29 cellular contexts compared by ENCODE assay signal in genomic region chr10:113445736-113446135, GRCh38.
"Had no signal": no experiment of that assay in that cellular context is flagged by ENCODE, and none has a peak within 500 bp of the region (broad histone marks: within the 10 kb centered on the region; RNA-seq: fewer than 3 reads in every experiment).

No MANE protein-coding gene starts in this region.

- H3K4me1 Mint-ChIP-seq: mesothelial cell of epicardium; naive B cell; natural killer cell; stimulated activated naive B cell treated with anti-CD40 and anti-IgM and Interleukin-4, amounts not matched to agents 10 μg/mL and 1 μg/mL and 100 μg/mL, for 72 hours had no signal

- H3K9me3 ChIP-seq: lower lobe of right lung, pancreas, prostate gland, stomach, testis, thyroid gland, transverse colon, upper lobe of right lung had no signal

- H3K4me3 Mint-ChIP-seq: mesothelial cell of epicardium; naive B cell; natural killer cell; nephron progenitor cell; stimulated activated naive B cell treated with anti-CD40 and anti-IgM and Interleukin-4, amounts not matched to agents 10 μg/mL and 1 μg/mL and 100 μg/mL, for 72 hours had no signal

- H3K36me3 Mint-ChIP-seq: mesothelial cell of epicardium; naive B cell; natural killer cell; stimulated activated naive B cell treated with anti-CD40 and anti-IgM and Interleukin-4, amounts not matched to agents 10 μg/mL and 1 μg/mL and 100 μg/mL, for 72 hours had no signal

- H3K4me3 ChIP-seq: lower lobe of right lung, pancreas, prostate gland, skin epidermis, stomach, testis, thyroid gland, transverse colon, upper lobe of right lung had no signal

- H3K27me3 ChIP-seq: pancreas, stomach, testis, thyroid gland, transverse colon, upper lobe of right lung had no signal

- H3K27ac ChIP-seq: lower lobe of right lung, pancreas, prostate gland, skin epidermis, stomach, testis, thyroid gland, transverse colon, upper lobe of right lung had no signal

- ATAC-seq: left cardiac atrium; left lobe of liver; lower lobe of right lung; natural killer cell; right cardiac atrium; sciatic nerve; stimulated activated naive B cell treated with anti-CD40 and anti-IgM and Interleukin-4, amounts not matched to agents 10 μg/mL and 1 μg/mL and 100 μg/mL, for 72 hours; stimulated activated naive CD8-positive, alpha-beta T cell treated with anti-CD3 and anti-CD28 coated beads, Interleukin-15, Interleukin-2, amounts not matched to agents 100 U/mL and 50 U/mL, for 24 hours; upper lobe of right lung had no signal

- H3K27ac Mint-ChIP-seq: mesothelial cell of epicardium; naive B cell; natural killer cell; nephron progenitor cell; stimulated activated naive B cell treated with anti-CD40 and anti-IgM and Interleukin-4, amounts not matched to agents 10 μg/mL and 1 μg/mL and 100 μg/mL, for 72 hours had no signal

- H3K9me3 Mint-ChIP-seq: mesothelial cell of epicardium, natural killer cell, nephron progenitor cell had no signal

- DNase-seq: hippocampal formation; kidney glomerular epithelial cell; left cardiac atrium; lower lobe of right lung; mammary epithelial cell; mesendoderm; naive B cell; natural killer cell; nephron progenitor cell; pancreas; posterior cingulate gyrus; retina; right cardiac atrium; stimulated activated CD4-positive, alpha-beta T cell treated with anti-CD3 and anti-CD28 coated beads, Interleukin-12 subunit alpha, Interleukin-12 subunit beta, amount 100 ng/mL, for 4 hours; stimulated activated CD4-positive, alpha-beta T cell treated with anti-CD3 and anti-CD28 coated beads, Interleukin-15, amount 100 ng/mL, for 24 hours; stimulated activated CD4-positive, alpha-beta T cell treated with anti-CD3 and anti-CD28 coated beads, Interleukin-2, amount 100 ng/mL, for 24 hours; stimulated activated CD4-positive, alpha-beta T cell treated with anti-CD3 and anti-CD28 coated beads, Interleukin-4, amount 100 ng/mL, for 1 hour; stimulated activated naive B cell treated with anti-CD40 and anti-IgM and Interleukin-4, amounts not matched to agents 10 μg/mL and 1 μg/mL and 100 μg/mL, for 72 hours; stimulated activated naive CD8-positive, alpha-beta T cell treated with anti-CD3 and anti-CD28 coated beads, Interleukin-15, Interleukin-2, amounts not matched to agents 100 U/mL and 50 U/mL, for 24 hours; stomach; testis; thyroid gland; transverse colon; upper lobe of right lung had no signal

- H3K36me3 ChIP-seq: lower lobe of right lung, pancreas, prostate gland, stomach, thyroid gland, transverse colon, upper lobe of right lung had no signal

- H3K4me1 ChIP-seq: lower lobe of right lung, prostate gland, testis, upper lobe of right lung had no signal
